ENCODE assay signal across 8 cellular contexts in the genomic region with DNA sequence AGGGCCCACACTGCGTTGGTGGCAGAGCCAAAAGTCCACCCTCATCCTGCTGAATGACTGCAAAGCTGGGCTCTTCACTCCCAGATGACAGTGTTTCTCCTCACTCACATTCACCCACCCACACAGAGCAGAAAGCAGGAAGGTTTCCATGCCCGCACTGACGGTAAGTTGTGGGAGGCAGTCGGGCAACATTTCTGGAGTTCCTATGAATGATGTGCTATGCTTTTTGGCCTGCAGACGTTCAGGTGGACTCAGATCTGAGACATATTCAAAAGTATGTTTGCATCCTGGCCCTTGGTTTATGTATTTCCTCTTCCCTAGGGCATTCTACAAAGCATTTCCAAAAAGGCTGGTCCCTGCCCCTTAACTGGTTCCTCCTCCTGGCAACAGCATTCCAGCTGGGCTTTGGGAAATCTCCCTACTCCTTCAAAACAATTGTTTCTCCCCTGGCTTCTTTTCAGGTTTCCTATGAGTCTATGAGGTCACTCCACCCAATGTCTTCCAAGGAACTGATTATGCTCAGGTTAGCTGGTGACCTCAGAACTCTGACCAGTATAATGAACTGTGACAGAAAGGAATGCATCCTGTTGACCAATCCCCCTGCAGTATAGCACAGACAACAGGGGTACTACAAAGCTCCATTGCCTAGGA. TPM values are rescaled to one million over a fixed set of nuclear protein-coding genes. Genes with fewer than 3 reads are reported as not detected.
DNase-seq lines count a peak whose midpoint lies in the region; ATAC-seq and TF ChIP-seq lines count a peak whose summit lies in the region.

No MANE protein-coding gene starts in this region.

- POLR2A ChIA-PET in PC-3 (lab: Charles Lee; ENCODE audit: unreplicated experiment): no interaction called here
- POLR2A ChIA-PET in naive thymus-derived CD4-positive, alpha-beta T cell (lab: Charles Lee): no interaction called here

- peaks cover 22% of the 10 kb centered on the region for H3K4me1 ChIP-seq in PC-3 (ENCODE audit: insufficient read depth, low read length)
- peaks cover 0 to 8% of the 10 kb centered on the region in 2 donors for H3K4me1 ChIP-seq in naive thymus-derived CD4-positive, alpha-beta T cell (ENCODE audit: control insufficient read depth in 2 of 2, insufficient read depth in 2 of 2, low read length in 2 of 2)

- DNase-seq in AG08396 (ENCODE audit: low spot score): peak; percentile 47
- peak; percentile 78 for DNase-seq in PC-3
- peak; percentile 83 for DNase-seq in fibroblast of mammary gland (ENCODE audit: low read depth)
- DNase-seq in occipital lobe (lab: John Stamatoyannopoulos, UW): peak; percentile 28
- no peak for DNase-seq in naive thymus-derived CD4-positive, alpha-beta T cell
- no peak for DNase-seq in pons (ENCODE audit: low spot score)

- peaks cover 6 to 52% (median 41%) of the 10 kb centered on the region in 7 donors for H3K4me1 Mint-ChIP-seq in naive thymus-derived CD4-positive, alpha-beta T cell

- BruUV-seq in PC-3 (replicated peaks; lab: Mats Ljungman, UMichigan): no TSS peak

- H2AFZ ChIP-seq in PC-3 (ENCODE audit: low read length): no peak overlapping the region

- H3K27ac ChIP-seq in PC-3 (ENCODE audit: low read length): peak overlapping the region; percentile 54
- H3K27ac ChIP-seq in naive thymus-derived CD4-positive, alpha-beta T cell (ENCODE audit: low read depth, low read length): no peak overlapping the region

- no peaks in the 10 kb centered on the region for H3K27me3 Mint-ChIP-seq in naive thymus-derived CD4-positive, alpha-beta T cell

- CTCF ChIA-PET in PC-3 (lab: Charles Lee): no interaction called here
- CTCF ChIA-PET in naive thymus-derived CD4-positive, alpha-beta T cell (lab: Charles Lee): interaction anchor here (0.6 kb wide), 1 partner anchor 200 kb away, joined by 3 read pairs; no protein-coding TSS in a partner anchor

- peak; percentile 76 for ATAC-seq in PC-3
- ATAC-seq in naive thymus-derived CD4-positive, alpha-beta T cell: no peak
- no peak for ATAC-seq in HG02885 (IDR thresholded peaks at IDR 0.05; ENCODE audit: poor library complexity, unreplicated experiment)
- ATAC-seq in HG03139 (IDR thresholded peaks at IDR 0.05; ENCODE audit: unreplicated experiment): no peak

- no peaks in the 10 kb centered on the region for H3K27me3 ChIP-seq in PC-3 (ENCODE audit: low read length)
- H3K27me3 ChIP-seq in naive thymus-derived CD4-positive, alpha-beta T cell (ENCODE audit: control insufficient read depth in 2 of 2, insufficient read depth in 2 of 2, low read length in 2 of 2): no peaks in the 10 kb centered on the region

- H3K79me2 ChIP-seq in PC-3 (ENCODE audit: low read length): peaks cover 53% of the 10 kb centered on the region

- H3K4me2 ChIP-seq in PC-3 (ENCODE audit: low read length): peak overlapping the region; percentile 41; the same call in 1 of the 2 replicates

- peak overlapping the region in 4 of 10 donors; percentile 5 to 49 (median 12) for H3K4me3 Mint-ChIP-seq in naive thymus-derived CD4-positive, alpha-beta T cell

- H3K27ac Mint-ChIP-seq in naive thymus-derived CD4-positive, alpha-beta T cell: peak overlapping the region in 3 of 9 donors; percentile 5 to 75 (median 57)

- TF ChIP-seq CTCF in PC-3 (conservative IDR thresholded peaks at IDR 0.05; ENCODE audit: low read depth, low read length) (no peak), fibroblast of mammary gland (conservative IDR thresholded peaks at IDR 0.05; ENCODE audit: control insufficient read depth, insufficient read depth, low read depth, low read length) (no peak)

- H3K4me3 ChIP-seq in PC-3 (ENCODE audit: low read length): no peak overlapping the region
- H3K4me3 ChIP-seq in fibroblast of mammary gland (ENCODE audit: control insufficient read depth, low read depth, low read length): no peak overlapping the region
- no peak overlapping the region for H3K4me3 ChIP-seq in naive thymus-derived CD4-positive, alpha-beta T cell (ENCODE audit: low read length)

- no peaks in the 10 kb centered on the region for H3K9me2 ChIP-seq in PC-3 (replicated peaks; ENCODE audit: low read length)

- H3K9me3 ChIP-seq in PC-3 (ENCODE audit: low read length): no peaks in the 10 kb centered on the region
- no peaks in the 10 kb centered on the region for H3K9me3 ChIP-seq in naive thymus-derived CD4-positive, alpha-beta T cell (ENCODE audit: control insufficient read depth in 2 of 3, low read length in 3 of 3)

- no peak overlapping the region for H3K9ac ChIP-seq in PC-3 (ENCODE audit: low read length)

- H3K36me3 Mint-ChIP-seq in naive thymus-derived CD4-positive, alpha-beta T cell: peaks cover 0 to 4% (median 0%) of the 10 kb centered on the region in 5 donors

- intact Hi-C loops in PC-3 (cut with micrococcal nuclease): no loop called here
- intact Hi-C loops in naive thymus-derived CD4-positive, alpha-beta T cell (cut with micrococcal nuclease): no loop called here

- no peaks in the 10 kb centered on the region for H3F3A ChIP-seq in PC-3 (ENCODE audit: low read length, unreplicated experiment)

- peaks cover 7% of the 10 kb centered on the region; the same call in 1 of the 2 replicates for H4K20me1 ChIP-seq in PC-3 (ENCODE audit: low read length)

- no peaks in the 10 kb centered on the region for H3K36me3 ChIP-seq in PC-3 (ENCODE audit: low read depth, low read length)
- no peaks in the 10 kb centered on the region for H3K36me3 ChIP-seq in naive thymus-derived CD4-positive, alpha-beta T cell (ENCODE audit: control insufficient read depth in 2 of 3, insufficient read depth in 3 of 3, low read length in 3 of 3)

- peaks cover 0 to 1% (median 0%) of the 10 kb centered on the region in 11 donors for H3K9me3 Mint-ChIP-seq in naive thymus-derived CD4-positive, alpha-beta T cell

RNA-seq across cellular contexts. Expression of gene PACSIN2, which starts 36.4 kb away (rescaled TPM):
- 25.7 and 46.1 TPM in 2 replicates for total RNA-seq in PC-3 (2014; rRNA removed)
- total RNA-seq in occipital lobe: 19.2 TPM
- 10 to 100 TPM; 27.6 to 62.5 (median 38.1) TPM for total RNA-seq in naive thymus-derived CD4-positive, alpha-beta T cell
- polyA plus RNA-seq in naive thymus-derived CD4-positive, alpha-beta T cell: 10 to 100 TPM; 26.6 to 36.3 TPM

Comparison
In these comparisons a context has a peak if more than half of its experiments do, and no peak if none do; other contexts are left out.
1. DNase-seq: peak in AG08396 (single experiment), PC-3 (single experiment), fibroblast of mammary gland (single experiment) and occipital lobe (single experiment); none in naive thymus-derived CD4-positive, alpha-beta T cell (0 of 9) and pons (single experiment).